In genomic region chr16:87075319-87075860, GRCh38 we compare ENCODE assay signal across 16 cellular contexts.
"Had no signal": no experiment of that assay in that cellular context is flagged by ENCODE, and none has a peak within 500 bp of the region (broad histone marks: within the 10 kb centered on the region; RNA-seq: fewer than 3 reads in every experiment).

No MANE protein-coding gene starts in this region.

- H3K36me3 Mint-ChIP-seq: activated naive CD8-positive, alpha-beta T cell had no signal

- H3K9me3 ChIP-seq: thyroid gland had no signal

- DNase-seq: activated CD4-positive, CD25-positive, alpha-beta regulatory T cell treated with anti-CD3 and anti-CD28 coated beads, Interleukin-2, amount 50 U/mL, for 72 hours; activated T-cell treated with anti-CD3 and anti-CD28 coated beads for 4 hours; foreskin keratinocyte; heart left ventricle; left ventricle myocardium inferior; mammary epithelial cell; mucosa of descending colon; naive B cell; stimulated activated naive CD4-positive, alpha-beta T cell treated with Interleukin-2 at 50 U/mL for 16 hours; thyroid gland had no signal

- H3K27ac ChIP-seq: cardiac muscle cell, foreskin keratinocyte, heart left ventricle, left ventricle myocardium inferior, parathyroid adenoma, thyroid gland had no signal

- H3K4me3 Mint-ChIP-seq: activated naive CD8-positive, alpha-beta T cell; activated T-helper 1 cell treated with anti-CD3 and anti-CD28 coated beads, Interleukin-12 subunit alpha, Interleukin-12 subunit beta, Interleukin-2, Interleukin-4 antibody, amounts not matched to agents 30 ng/mL and 10 ng/mL and 1 ng/mL, durations not matched to agents 14 hours and 24 hours and 36 hours; naive B cell; T-helper 1 cell treated with Interleukin-12 subunit alpha and Interleukin-12 subunit beta and Interleukin-4 antibody, amounts not matched to agents 30 μg/mL and 1 μg/mL, for 36 hours had no signal

- H2AFZ ChIP-seq: parathyroid adenoma had no signal

- H3K4me3 ChIP-seq: cardiac muscle cell, heart left ventricle, left ventricle myocardium inferior, mucosa of descending colon, thyroid gland had no signal

- H3K4me1 Mint-ChIP-seq: naive B cell had no signal

- ATAC-seq: foreskin keratinocyte, heart left ventricle, mucosa of descending colon had no signal

- H3K27ac Mint-ChIP-seq: activated naive CD8-positive, alpha-beta T cell; activated T-helper 1 cell treated with anti-CD3 and anti-CD28 coated beads, Interleukin-12 subunit alpha, Interleukin-12 subunit beta, Interleukin-2, Interleukin-4 antibody, amounts not matched to agents 30 ng/mL and 10 ng/mL and 1 ng/mL, durations not matched to agents 14 hours and 24 hours and 36 hours; T-helper 1 cell treated with Interleukin-12 subunit alpha and Interleukin-12 subunit beta and Interleukin-4 antibody, amounts not matched to agents 30 μg/mL and 1 μg/mL, for 36 hours had no signal

- H3K27me3 ChIP-seq: cardiac muscle cell, foreskin keratinocyte, thyroid gland had no signal

- H3K79me2 ChIP-seq: parathyroid adenoma had no signal

- H3K36me3 ChIP-seq: cardiac muscle cell, heart left ventricle, left ventricle myocardium inferior, thyroid gland had no signal

- H3K9ac ChIP-seq: parathyroid adenoma had no signal

- H3K4me1 ChIP-seq: foreskin keratinocyte, heart left ventricle, left ventricle myocardium inferior, parathyroid adenoma, thyroid gland had no signal

- FAIRE-seq: urothelium cell line had no signal
